Comparison of ENCODE assay signal across 13 cellular contexts in genomic region chr22:48947636-48948035, GRCh38.
DNase-seq lines count a peak whose midpoint lies in the region; ATAC-seq and TF ChIP-seq lines count a peak whose summit lies in the region.
"Had no signal": no experiment of that assay in that cellular context is flagged by ENCODE, and none has a peak within 500 bp of the region (broad histone marks: within the 10 kb centered on the region; RNA-seq: fewer than 3 reads in every experiment).

No MANE protein-coding gene starts in this region.

- H3K4me3 Mint-ChIP-seq in chondrocyte (ENCODE audit: unreplicated experiment) = no peak overlapping the region
- H3K4me3 Mint-ChIP-seq: CD4-positive, CD25-positive, alpha-beta regulatory T cell had no signal

- WGBS in lung, 2 donors = 86 to 87% methylated on average over 5 of the region's 5 CpGs

- H3K27ac Mint-ChIP-seq in chondrocyte (ENCODE audit: unreplicated experiment) = no peak overlapping the region
- H3K27ac Mint-ChIP-seq: CD4-positive, CD25-positive, alpha-beta regulatory T cell had no signal

- ATAC-seq in lung (ENCODE audit: insufficient read depth, low FRiP score) (no peak), upper lobe of right lung (no peak)
- ATAC-seq: HCT116 had no signal

- H3K9me3 ChIP-seq in lung (ENCODE audit: control insufficient read depth in 2 of 2, insufficient read depth in 1 of 2, low read length in 1 of 2) = peaks cover 0 to 3% of the 10 kb centered on the region in 2 donors
- no peaks in the 10 kb centered on the region for H3K9me3 ChIP-seq in upper lobe of right lung
- H3K9me3 ChIP-seq: BLaER1 treated with 17β-estradiol and CSF1 and Interleukin-3, amounts not matched to agents 10 nM and 100 nM had no signal

- intact Hi-C loops in upper lobe of right lung (cut with DNase I) = no loop called here

- H3K4me3 ChIP-seq in lung (no peak overlapping the region), upper lobe of right lung (no peak overlapping the region)
- H3K4me3 ChIP-seq: BLaER1 treated with 17β-estradiol and CSF1 and Interleukin-3, amounts not matched to agents 10 nM and 100 nM had no signal

- H3K27me3 Mint-ChIP-seq in chondrocyte (ENCODE audit: low read depth) = peaks cover 5% of the 10 kb centered on the region

- H3K36me3 Mint-ChIP-seq in chondrocyte (ENCODE audit: low read depth) = no peaks in the 10 kb centered on the region
- H3K36me3 Mint-ChIP-seq: CD4-positive, CD25-positive, alpha-beta regulatory T cell had no signal

- TF ChIP-seq CTCF in chondrocyte (IDR thresholded peaks at IDR 0.05) = no peak
- TF ChIP-seq CTCF in lung (IDR thresholded peaks at IDR 0.05; ENCODE audit: control extremely low read depth, extremely low read depth) = no peak
- TF ChIP-seq CTCF in upper lobe of right lung (IDR thresholded peaks at IDR 0.05) = no peak

- no peaks in the 10 kb centered on the region for H3K4me1 Mint-ChIP-seq in chondrocyte (ENCODE audit: low read depth)

- H3K4me1 ChIP-seq in lung (ENCODE audit: control insufficient read depth in 2 of 2, insufficient read depth in 2 of 2, low read length in 2 of 2) (no peaks in the 10 kb centered on the region), upper lobe of right lung (no peaks in the 10 kb centered on the region)

- H3K9me3 Mint-ChIP-seq in chondrocyte (ENCODE audit: low read depth) = no peaks in the 10 kb centered on the region
- H3K9me3 Mint-ChIP-seq: CD4-positive, CD25-positive, alpha-beta regulatory T cell had no signal

- H3K36me3 ChIP-seq in lung (ENCODE audit: control insufficient read depth in 2 of 2, insufficient read depth in 2 of 2, low read length in 2 of 2) = no peaks in the 10 kb centered on the region
- no peaks in the 10 kb centered on the region for H3K36me3 ChIP-seq in upper lobe of right lung
- H3K36me3 ChIP-seq: BLaER1 treated with 17β-estradiol and CSF1 and Interleukin-3, amounts not matched to agents 10 nM and 100 nM had no signal

- peak; percentile 6 for DNase-seq in activated CD8-positive, alpha-beta memory T cell treated with anti-CD3 and anti-CD28 coated beads, Interleukin-2, amount 50 U/mL, for 48 hours
- DNase-seq in activated CD8-positive, alpha-beta memory T cell treated with anti-CD3 and anti-CD28 coated beads, Interleukin-2, amount 50 U/mL, for 4 hours = no peak
- DNase-seq in chondrocyte (ENCODE audit: low spot score) = peak; percentile 25
- peak; percentile 21 for DNase-seq in lung (ENCODE audit: low spot score)
- peak; percentile 19 for DNase-seq in upper lobe of right lung
- no peak for DNase-seq in stimulated activated CD4-positive, alpha-beta T cell treated with anti-CD3 and anti-CD28 coated beads, Interleukin-4, amount 100 ng/mL, for 4 hours
- no peak for DNase-seq in effector CD8-positive, alpha-beta T cell (lab: John Stamatoyannopoulos, UW)
- DNase-seq: ACHN; Calu3; CD4-positive, CD25-positive, alpha-beta regulatory T cell; DMS 273 treated with DMSO at 0.1 percent for 48 hours had no signal

- no peak overlapping the region for H3K27ac ChIP-seq in lung (ENCODE audit: low read depth in 1 of 2, low read length in 1 of 2)
- H3K27ac ChIP-seq in upper lobe of right lung = no peak overlapping the region
- H3K27ac ChIP-seq: BLaER1 treated with 17β-estradiol and CSF1 and Interleukin-3, amounts not matched to agents 10 nM and 100 nM had no signal

- H3K27me3 ChIP-seq in lung (ENCODE audit: control insufficient read depth, insufficient read depth) = no peaks in the 10 kb centered on the region
- no peaks in the 10 kb centered on the region for H3K27me3 ChIP-seq in upper lobe of right lung

Comparison
In these comparisons a context has a peak if more than half of its experiments do, and no peak if none do; other contexts are left out.
1. DNase-seq: peak in activated CD8-positive, alpha-beta memory T cell treated with anti-CD3 and anti-CD28 coated beads, Interleukin-2, amount 50 U/mL, for 48 hours (single experiment), chondrocyte (single experiment), lung (single experiment) and upper lobe of right lung (single experiment); none in activated CD8-positive, alpha-beta memory T cell treated with anti-CD3 and anti-CD28 coated beads, Interleukin-2, amount 50 U/mL, for 4 hours (single experiment), stimulated activated CD4-positive, alpha-beta T cell treated with anti-CD3 and anti-CD28 coated beads, Interleukin-4, amount 100 ng/mL, for 4 hours (0 of 2) and effector CD8-positive, alpha-beta T cell (single experiment).